In genomic region chr10:24820616-24821015, GRCh38 we compare ENCODE assay signal across 17 cellular contexts.
DNase-seq lines count a peak whose midpoint lies in the region; ATAC-seq, FAIRE-seq and TF ChIP-seq lines count a peak whose summit lies in the region.
"Had no signal": no experiment of that assay in that cellular context is flagged by ENCODE, and none has a peak within 500 bp of the region (broad histone marks: within the 10 kb centered on the region; RNA-seq: fewer than 3 reads in every experiment).

No MANE protein-coding gene starts in this region.

- RAD21 ChIA-PET in HCT116 (lab: Charles Lee; ENCODE audit: low non-redundant PET in 1 of 2, low total read pairs in 2 of 2, uncharacterized antibody in 2 of 2, unreplicated experiment in 2 of 2) = no interaction called here

- no peak overlapping the region for H3K9ac ChIP-seq in HCT116 (ENCODE audit: low read length)
- H3K9ac ChIP-seq in H1 (replicated peaks in 1 of 4; ENCODE audit: extremely low read depth in 1 of 4, low read depth in 3 of 4, low read length in 3 of 4) = no peak overlapping the region
- H3K9ac ChIP-seq: KMS-11 had no signal

- FAIRE-seq in H1 (lab: Jason Lieb, UNC) = no peak
- FAIRE-seq: GM12878 had no signal

- H4K5ac ChIP-seq in H1 (ENCODE audit: insufficient read length, low read depth, low read length) = no peak overlapping the region

- no peaks in the 10 kb centered on the region for H3K9me3 ChIP-seq in HCT116 (ENCODE audit: control insufficient read depth in 1 of 2, insufficient read depth in 1 of 2, low read depth in 1 of 2, low read length in 2 of 2)
- H3K9me3 ChIP-seq in PC-9 (ENCODE audit: insufficient read depth, low read depth) = no peaks in the 10 kb centered on the region
- H3K9me3 ChIP-seq in H1 (ENCODE audit: insufficient read depth in 2 of 2, low read depth in 1 of 2, low read length in 1 of 2) = no peaks in the 10 kb centered on the region
- H3K9me3 ChIP-seq: esophagus squamous epithelium, heart right ventricle had no signal

- TF ChIP-seq RAD21 in HCT116 (IDR thresholded peaks at IDR 0.05; ENCODE audit: low read depth) (no peak), H1 (IDR thresholded peaks at IDR 0.05 in 1 of 2, conservative IDR thresholded peaks at IDR 0.05 in 1 of 2; ENCODE audit: low read depth in 2 of 2, low read length in 2 of 2) (no peak)

- TF ChIP-seq POLR2A in HCT116 (IDR thresholded peaks at IDR 0.05; ENCODE audit: borderline replicate concordance, extremely low read depth, insufficient read depth, insufficient read length) (no peak), H1 (IDR thresholded peaks at IDR 0.05; ENCODE audit: control extremely low read depth in 1 of 2, low read depth in 2 of 2, low read length in 2 of 2) (no peak)

- no peak overlapping the region for H2BK5ac ChIP-seq in H1 (ENCODE audit: low read depth, low read length)

- TF ChIP-seq EP300 in H1 (IDR thresholded peaks at IDR 0.05; ENCODE audit: borderline replicate concordance in 1 of 2, low read depth in 2 of 2, low read length in 2 of 2) = no peak

- ATAC-seq in HCT116 (peak; percentile 55), HG03025 (IDR thresholded peaks at IDR 0.05; ENCODE audit: low FRiP score, unreplicated experiment) (no peak), GM18498 (IDR thresholded peaks at IDR 0.05; ENCODE audit: unreplicated experiment) (no peak)
- ATAC-seq: GM12878 had no signal

- H2BK12ac ChIP-seq in H1 (ENCODE audit: low read depth, low read length) = no peak overlapping the region

- H3K36me3 ChIP-seq in HCT116 (ENCODE audit: control insufficient read depth in 1 of 2, insufficient read depth in 2 of 2, low read length in 2 of 2) (no peaks in the 10 kb centered on the region), PC-9 (ENCODE audit: low read depth) (no peaks in the 10 kb centered on the region), H1 (ENCODE audit: control insufficient read depth in 2 of 4, insufficient read depth in 4 of 4, low read length in 3 of 4) (no peaks in the 10 kb centered on the region)
- H3K36me3 ChIP-seq: esophagus squamous epithelium, heart right ventricle had no signal

- H3K18ac ChIP-seq in H1 (ENCODE audit: extremely low read depth, low read length) = 0 out of 2 replicates have a peak overlapping the region, but pooled peaks have one; percentile 4

- H3K56ac ChIP-seq in H1 (replicated peaks; ENCODE audit: insufficient read length, low read depth, low read length) = no peak overlapping the region

- POLR2A ChIA-PET in HCT116 (lab: Charles Lee) (no interaction called here), PC-9 (lab: Charles Lee; ENCODE audit: unreplicated experiment) (interaction anchor here (1.3 kb wide), 1 partner anchor 97 kb away, joined by 3 read pairs; the partner anchor contains the start of gene ARHGAP21), H1 (lab: Charles Lee; ENCODE audit: partially characterized antibody) (interaction anchor here (1.0 kb wide), 1 partner anchor 9 kb away, joined by 3 read pairs; no protein-coding TSS in a partner anchor)

- H3F3A ChIP-seq in PC-9 (ENCODE audit: insufficient read depth, low read depth) = peaks cover 12% of the 10 kb centered on the region; the same call in 1 of the 2 replicates

- intact Hi-C loops in HCT116 (cut with micrococcal nuclease) = loop anchor here (10.0 kb wide), 1 partner anchor 244 kb away; no protein-coding TSS in a partner anchor
- intact Hi-C loops in PC-9 (cut with micrococcal nuclease; ENCODE audit: unreplicated experiment) = loop anchor here (2.0 to 5.0 kb wide), 3 partner anchors 132 to 242 kb away; partner anchors contain the start of gene PRTFDC1

- H3K23ac ChIP-seq in H1 (ENCODE audit: insufficient read length) = no peak overlapping the region

- H3K27ac ChIP-seq in HCT116 (ENCODE audit: low read depth, low read length) = no peak overlapping the region
- peak overlapping the region; percentile 42 for H3K27ac ChIP-seq in PC-9
- no peak overlapping the region for H3K27ac ChIP-seq in H1 (ENCODE audit: low read depth, low read length)
- peak overlapping the region; percentile 16 for H3K27ac ChIP-seq in substantia nigra (ENCODE audit: low read depth, low read length, poor library complexity, severe bottlenecking)
- H3K27ac ChIP-seq: heart right ventricle, KMS-11 had no signal

- H3K4me2 ChIP-seq in HCT116 (ENCODE audit: low read length) (peak overlapping the region; percentile 40), PC-9 (peak overlapping the region; percentile 21), H1 (ENCODE audit: insufficient read depth in 1 of 2, low read depth in 2 of 2, low read length in 2 of 2) (no peak overlapping the region)
- H3K4me2 ChIP-seq: KMS-11 had no signal

- no TSS peak for BruUV-seq in HCT116 (replicated peaks; lab: Mats Ljungman, UMichigan)
- no TSS peak for BruUV-seq in PC-9 (replicated peaks; lab: Mats Ljungman, UMichigan)

- no peaks in the 10 kb centered on the region for H3K23me2 ChIP-seq in H1 (ENCODE audit: low read depth, low read length)

- WGBS in H1 (ENCODE audit: extremely low coverage in 1 of 2, insufficient coverage in 1 of 2, insufficient read length in 1 of 2, insufficient replicate concordance in 2 of 2, low coverage in 1 of 2, low lambda C conversion rate in 2 of 2, missing lambda C conversion rate in 1 of 2), 2 experiments = 91% methylated on average over 3 of the region's 3 CpGs; no CpG with 5 or more reads in 1 of the 2 experiments

- H2BK15ac ChIP-seq in H1 (ENCODE audit: low read length) = no peak overlapping the region

- H2AFZ ChIP-seq in HCT116 (ENCODE audit: low read depth, low read length, poor library complexity, severe bottlenecking) (no peak overlapping the region), PC-9 (no peak overlapping the region), H1 (ENCODE audit: low read length) (0 out of 2 replicates have a peak overlapping the region, but pooled peaks have one; percentile 1)

- H3K4me1 ChIP-seq in HCT116 (ENCODE audit: control insufficient read depth in 1 of 2, insufficient read depth in 2 of 2, low read length in 2 of 2) (peaks cover 3 to 30% of the 10 kb centered on the region in 2 experiments; a peak in 3 of 4 replicates), PC-9 (replicated peaks; ENCODE audit: insufficient read depth) (peaks cover 37% of the 10 kb centered on the region), H1 (replicated peaks in 1 of 4; ENCODE audit: control insufficient read depth in 3 of 4, insufficient read depth in 4 of 4, low read length in 3 of 4) (no peaks in the 10 kb centered on the region)

- no peak overlapping the region for H3K4ac ChIP-seq in H1 (replicated peaks; ENCODE audit: insufficient read length, low read depth, low read length)

- H4K8ac ChIP-seq in H1 (ENCODE audit: extremely low read depth, insufficient read depth, low read length) = no peak overlapping the region

- H3K79me2 ChIP-seq in HCT116 (ENCODE audit: insufficient read depth, low read length) = no peaks in the 10 kb centered on the region
- H3K79me2 ChIP-seq in PC-9 (ENCODE audit: low read depth) = no peaks in the 10 kb centered on the region
- H3K79me2 ChIP-seq in H1 (ENCODE audit: control insufficient read depth in 1 of 2, insufficient read depth in 2 of 2, low read length in 2 of 2) = no peaks in the 10 kb centered on the region

- no peaks in the 10 kb centered on the region for H3K79me1 ChIP-seq in H1 (ENCODE audit: low read depth, low read length)

- H4K91ac ChIP-seq in H1 (replicated peaks; ENCODE audit: insufficient read length, low read length) = no peak overlapping the region

- H3K4me3 ChIP-seq in HCT116 (replicated peaks in 1 of 2; ENCODE audit: low read depth in 1 of 2, low read length in 2 of 2) (no peak overlapping the region), PC-9 (no peak overlapping the region), H1 (ENCODE audit: extremely low read depth in 1 of 4, insufficient read depth in 2 of 4, low read depth in 3 of 4, low read length in 4 of 4) (no peak overlapping the region)
- H3K4me3 ChIP-seq: esophagus squamous epithelium, GM12878, heart right ventricle had no signal

- DNase-seq in HCT116 (ENCODE audit: low read depth, low spot score) (no peak), PC-9 (peak; percentile 73 to 82), H1 (ENCODE audit: low read depth in 1 of 2, low spot score in 2 of 2) (no peak), substantia nigra (lab: John Stamatoyannopoulos, UW) (peak in 9 of 49 donors; percentile 5 to 81 (median 23)), NCI-H187 (lab: John Stamatoyannopoulos, UW) (no peak)
- DNase-seq: activated CD4-positive, alpha-beta memory T cell treated with anti-CD3 and anti-CD28 coated beads, Interleukin-2, amount 10 ng/mL, durations not matched to agents 7 days and 5 days; esophagus squamous epithelium; heart right ventricle; kidney glomerular epithelial cell; NCI-H1694; NCI-H510A treated with DMSO at 0.1 percent for 48 hours; OCI-M1; retina had no signal

- no peak overlapping the region for H3K14ac ChIP-seq in H1 (ENCODE audit: insufficient read length)

- H2AK5ac ChIP-seq in H1 (ENCODE audit: low read depth, low read length) = no peak overlapping the region

- H3K9me2 ChIP-seq in HCT116 (ENCODE audit: insufficient read depth) (no peaks in the 10 kb centered on the region), PC-9 (ENCODE audit: insufficient read depth) (no peaks in the 10 kb centered on the region)

- H4K20me1 ChIP-seq in HCT116 (ENCODE audit: insufficient read depth) (no peaks in the 10 kb centered on the region), PC-9 (ENCODE audit: insufficient read depth) (no peaks in the 10 kb centered on the region), H1 (replicated peaks in 1 of 2; ENCODE audit: control insufficient read depth in 1 of 2, insufficient read depth in 2 of 2, low read length in 2 of 2) (no peaks in the 10 kb centered on the region)

- TF ChIP-seq CTCF in HCT116 (IDR thresholded peaks at IDR 0.05 in 2 of 3, conservative IDR thresholded peaks at IDR 0.05 in 1 of 3; ENCODE audit: borderline replicate concordance in 1 of 3, insufficient read depth in 1 of 3, low read depth in 2 of 3, low read length in 2 of 3) (no peak), PC-9 (conservative IDR thresholded peaks at IDR 0.05) (no peak), H1 (IDR thresholded peaks at IDR 0.05; ENCODE audit: control extremely low read depth in 1 of 3, insufficient read depth in 1 of 3, low read depth in 1 of 3, low read length in 3 of 3) (no peak)

- CTCF ChIA-PET in HCT116 (lab: Charles Lee) (no interaction called here), PC-9 (lab: Charles Lee) (no interaction called here), H1 (lab: Charles Lee; ENCODE audit: partially characterized antibody) (interaction anchor here (1.2 kb wide), 1 partner anchor 89 kb away, joined by 3 read pairs; no protein-coding TSS in a partner anchor)

- H2BK20ac ChIP-seq in H1 (ENCODE audit: low read length) = no peak overlapping the region

- no peak overlapping the region for H2BK120ac ChIP-seq in H1 (replicated peaks; ENCODE audit: low read depth, low read length)

- no peaks in the 10 kb centered on the region for H3K27me3 ChIP-seq in HCT116 (ENCODE audit: insufficient read depth, low read length)
- no peaks in the 10 kb centered on the region for H3K27me3 ChIP-seq in PC-9 (ENCODE audit: insufficient read depth, low read depth)
- no peaks in the 10 kb centered on the region for H3K27me3 ChIP-seq in H1 (replicated peaks in 1 of 4; ENCODE audit: control insufficient read depth in 3 of 4, extremely low read depth in 1 of 4, insufficient read depth in 3 of 4, low read length in 3 of 4)
- H3K27me3 ChIP-seq: esophagus squamous epithelium, heart right ventricle had no signal

TF ChIP-seq in HCT116, 20 proteins besides CTCF, POLR2A, EP300 and RAD21 (continues in another document):
- no peak for TF ChIP-seq ZNF274 (IDR thresholded peaks at IDR 0.05; ENCODE audit: low read depth, low read length)

Comparison
In these comparisons a context has a peak if more than half of its experiments do, and no peak if none do; other contexts are left out.
1. DNase-seq: peak in PC-9 (2 of 2); none in HCT116 (single experiment), H1 (0 of 2) and NCI-H187 (0 of 2).
2. H3K27ac ChIP-seq: peak in PC-9 (single experiment) and substantia nigra (single experiment); none in HCT116 (single experiment) and H1 (single experiment).
3. H3K4me2 ChIP-seq: peak in HCT116 (single experiment) and PC-9 (single experiment); none in H1 (0 of 2).